1 cellular context compared by ENCODE assay signal in the genomic region with DNA sequence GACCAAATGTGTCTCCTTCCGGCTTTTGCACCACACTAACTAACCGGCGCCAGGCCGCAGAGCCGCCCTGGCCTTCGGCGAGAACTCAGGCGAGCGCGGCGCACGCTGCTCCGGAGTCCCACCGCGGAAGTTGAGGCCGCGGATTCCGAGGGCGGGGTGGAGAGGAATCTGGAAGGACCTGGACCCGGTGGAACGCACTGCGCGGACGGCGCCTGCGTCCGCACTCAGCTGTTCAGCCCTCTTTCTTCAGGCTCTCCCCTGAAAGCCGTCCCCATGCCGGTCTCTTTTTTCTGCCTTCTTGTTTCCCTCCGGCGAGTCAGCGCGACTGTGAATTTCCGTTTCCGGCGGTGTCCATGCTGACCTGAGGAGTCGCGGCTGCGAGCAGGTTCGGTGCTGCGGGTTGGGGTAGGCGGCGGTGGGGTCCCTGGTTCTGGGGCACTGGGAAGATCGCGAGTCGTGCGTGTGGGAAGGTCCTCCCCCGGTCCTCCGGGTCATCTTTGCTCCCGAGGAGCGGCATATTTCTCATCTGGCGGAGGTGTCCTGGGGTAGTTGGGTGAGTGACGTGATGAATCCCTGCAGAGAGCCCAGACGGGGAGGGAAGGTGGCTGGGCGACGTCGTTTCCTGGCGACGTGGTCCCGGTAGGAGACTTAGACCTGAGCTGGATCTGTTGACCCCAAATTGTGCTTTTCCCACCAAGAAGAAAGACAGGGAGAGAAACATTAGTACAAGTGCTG.
TF ChIP-seq lines count a peak whose summit lies in the region.

A gene with protein sequence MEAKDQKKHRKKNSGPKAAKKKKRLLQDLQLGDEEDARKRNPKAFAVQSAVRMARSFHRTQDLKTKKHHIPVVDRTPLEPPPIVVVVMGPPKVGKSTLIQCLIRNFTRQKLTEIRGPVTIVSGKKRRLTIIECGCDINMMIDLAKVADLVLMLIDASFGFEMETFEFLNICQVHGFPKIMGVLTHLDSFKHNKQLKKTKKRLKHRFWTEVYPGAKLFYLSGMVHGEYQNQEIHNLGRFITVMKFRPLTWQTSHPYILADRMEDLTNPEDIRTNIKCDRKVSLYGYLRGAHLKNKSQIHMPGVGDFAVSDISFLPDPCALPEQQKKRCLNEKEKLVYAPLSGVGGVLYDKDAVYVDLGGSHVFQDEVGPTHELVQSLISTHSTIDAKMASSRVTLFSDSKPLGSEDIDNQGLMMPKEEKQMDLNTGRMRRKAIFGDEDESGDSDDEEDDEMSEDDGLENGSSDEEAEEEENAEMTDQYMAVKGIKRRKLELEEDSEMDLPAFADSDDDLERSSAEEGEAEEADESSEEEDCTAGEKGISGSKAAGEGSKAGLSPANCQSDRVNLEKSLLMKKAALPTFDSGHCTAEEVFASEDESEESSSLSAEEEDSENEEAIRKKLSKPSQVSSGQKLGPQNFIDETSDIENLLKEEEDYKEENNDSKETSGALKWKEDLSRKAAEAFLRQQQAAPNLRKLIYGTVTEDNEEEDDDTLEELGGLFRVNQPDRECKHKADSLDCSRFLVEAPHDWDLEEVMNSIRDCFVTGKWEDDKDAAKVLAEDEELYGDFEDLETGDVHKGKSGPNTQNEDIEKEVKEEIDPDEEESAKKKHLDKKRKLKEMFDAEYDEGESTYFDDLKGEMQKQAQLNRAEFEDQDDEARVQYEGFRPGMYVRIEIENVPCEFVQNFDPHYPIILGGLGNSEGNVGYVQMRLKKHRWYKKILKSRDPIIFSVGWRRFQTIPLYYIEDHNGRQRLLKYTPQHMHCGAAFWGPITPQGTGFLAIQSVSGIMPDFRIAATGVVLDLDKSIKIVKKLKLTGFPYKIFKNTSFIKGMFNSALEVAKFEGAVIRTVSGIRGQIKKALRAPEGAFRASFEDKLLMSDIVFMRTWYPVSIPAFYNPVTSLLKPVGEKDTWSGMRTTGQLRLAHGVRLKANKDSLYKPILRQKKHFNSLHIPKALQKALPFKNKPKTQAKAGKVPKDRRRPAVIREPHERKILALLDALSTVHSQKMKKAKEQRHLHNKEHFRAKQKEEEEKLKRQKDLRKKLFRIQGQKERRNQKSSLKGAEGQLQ (plus strand): TSS at position 350 of the 735 bp plus-strand sequence. CDS start 1,600 bp downstream, outside the sequence.

TF ChIP-seq in HepG2, 621 proteins besides CTCF, POLR2A, EP300 and RAD21 (continued from another document and continues in another):
- TF ChIP-seq, protein P1, sequence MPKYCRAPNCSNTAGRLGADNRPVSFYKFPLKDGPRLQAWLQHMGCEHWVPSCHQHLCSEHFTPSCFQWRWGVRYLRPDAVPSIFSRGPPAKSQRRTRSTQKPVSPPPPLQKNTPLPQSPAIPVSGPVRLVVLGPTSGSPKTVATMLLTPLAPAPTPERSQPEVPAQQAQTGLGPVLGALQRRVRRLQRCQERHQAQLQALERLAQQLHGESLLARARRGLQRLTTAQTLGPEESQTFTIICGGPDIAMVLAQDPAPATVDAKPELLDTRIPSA (CRISPR knock-in tag; IDR thresholded peaks at IDR 0.05; ENCODE audit: borderline replicate concordance) = peak; percentile 94
- TF ChIP-seq PHF5A (CRISPR knock-in tag; IDR thresholded peaks at IDR 0.05; ENCODE audit: low read depth, unreplicated experiment) = no peak
- TF ChIP-seq, protein P2, sequence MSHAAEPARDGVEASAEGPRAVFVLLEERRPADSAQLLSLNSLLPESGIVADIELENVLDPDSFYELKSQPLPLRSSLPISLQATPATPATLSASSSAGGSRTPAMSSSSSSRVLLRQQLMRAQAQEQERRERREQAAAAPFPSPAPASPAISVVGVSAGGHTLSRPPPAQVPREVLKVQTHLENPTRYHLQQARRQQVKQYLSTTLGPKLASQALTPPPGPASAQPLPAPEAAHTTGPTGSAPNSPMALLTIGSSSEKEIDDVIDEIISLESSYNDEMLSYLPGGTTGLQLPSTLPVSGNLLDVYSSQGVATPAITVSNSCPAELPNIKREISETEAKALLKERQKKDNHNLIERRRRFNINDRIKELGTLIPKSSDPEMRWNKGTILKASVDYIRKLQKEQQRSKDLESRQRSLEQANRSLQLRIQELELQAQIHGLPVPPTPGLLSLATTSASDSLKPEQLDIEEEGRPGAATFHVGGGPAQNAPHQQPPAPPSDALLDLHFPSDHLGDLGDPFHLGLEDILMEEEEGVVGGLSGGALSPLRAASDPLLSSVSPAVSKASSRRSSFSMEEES (CRISPR knock-in tag; IDR thresholded peaks at IDR 0.05) = 0 out of 2 replicates have a peak, but pooled peaks have one; percentile 25
- TF ChIP-seq ZSCAN22 (CRISPR knock-in tag; IDR thresholded peaks at IDR 0.05) = peak; percentile 45; the same call in 1 of the 2 replicates
- peak; percentile 69 for TF ChIP-seq GATAD2A (CRISPR knock-in tag; IDR thresholded peaks at IDR 0.05)
- TF ChIP-seq ZNF451 (CRISPR knock-in tag; IDR thresholded peaks at IDR 0.05) = peak; percentile 88
- TF ChIP-seq, protein P3, sequence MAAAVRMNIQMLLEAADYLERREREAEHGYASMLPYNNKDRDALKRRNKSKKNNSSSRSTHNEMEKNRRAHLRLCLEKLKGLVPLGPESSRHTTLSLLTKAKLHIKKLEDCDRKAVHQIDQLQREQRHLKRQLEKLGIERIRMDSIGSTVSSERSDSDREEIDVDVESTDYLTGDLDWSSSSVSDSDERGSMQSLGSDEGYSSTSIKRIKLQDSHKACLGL (CRISPR knock-in tag; IDR thresholded peaks at IDR 0.05) = peak; percentile 92
- no peak for TF ChIP-seq ZNF101 (CRISPR knock-in tag; IDR thresholded peaks at IDR 0.05; ENCODE audit: borderline replicate concordance, low read depth)
- TF ChIP-seq NFE2 (CRISPR knock-in tag; IDR thresholded peaks at IDR 0.05) = no peak
- TF ChIP-seq ZNF367 (CRISPR knock-in tag; IDR thresholded peaks at IDR 0.05; ENCODE audit: borderline replicate concordance) = 0 out of 2 replicates have a peak, but pooled peaks have one; percentile 71
- peak; percentile 91 for TF ChIP-seq ZSCAN31 (CRISPR knock-in tag; IDR thresholded peaks at IDR 0.05; ENCODE audit: low read depth)
- TF ChIP-seq ARNT2 (CRISPR knock-in tag; IDR thresholded peaks at IDR 0.05; ENCODE audit: low read depth) = peak; percentile 80
- TF ChIP-seq, protein P4, sequence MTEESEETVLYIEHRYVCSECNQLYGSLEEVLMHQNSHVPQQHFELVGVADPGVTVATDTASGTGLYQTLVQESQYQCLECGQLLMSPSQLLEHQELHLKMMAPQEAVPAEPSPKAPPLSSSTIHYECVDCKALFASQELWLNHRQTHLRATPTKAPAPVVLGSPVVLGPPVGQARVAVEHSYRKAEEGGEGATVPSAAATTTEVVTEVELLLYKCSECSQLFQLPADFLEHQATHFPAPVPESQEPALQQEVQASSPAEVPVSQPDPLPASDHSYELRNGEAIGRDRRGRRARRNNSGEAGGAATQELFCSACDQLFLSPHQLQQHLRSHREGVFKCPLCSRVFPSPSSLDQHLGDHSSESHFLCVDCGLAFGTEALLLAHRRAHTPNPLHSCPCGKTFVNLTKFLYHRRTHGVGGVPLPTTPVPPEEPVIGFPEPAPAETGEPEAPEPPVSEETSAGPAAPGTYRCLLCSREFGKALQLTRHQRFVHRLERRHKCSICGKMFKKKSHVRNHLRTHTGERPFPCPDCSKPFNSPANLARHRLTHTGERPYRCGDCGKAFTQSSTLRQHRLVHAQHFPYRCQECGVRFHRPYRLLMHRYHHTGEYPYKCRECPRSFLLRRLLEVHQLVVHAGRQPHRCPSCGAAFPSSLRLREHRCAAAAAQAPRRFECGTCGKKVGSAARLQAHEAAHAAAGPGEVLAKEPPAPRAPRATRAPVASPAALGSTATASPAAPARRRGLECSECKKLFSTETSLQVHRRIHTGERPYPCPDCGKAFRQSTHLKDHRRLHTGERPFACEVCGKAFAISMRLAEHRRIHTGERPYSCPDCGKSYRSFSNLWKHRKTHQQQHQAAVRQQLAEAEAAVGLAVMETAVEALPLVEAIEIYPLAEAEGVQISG (CRISPR knock-in tag; IDR thresholded peaks at IDR 0.05) = peak; percentile 96
- TF ChIP-seq AKAP8 (CRISPR knock-in tag; IDR thresholded peaks at IDR 0.05) = no peak
- TF ChIP-seq, protein P5, sequence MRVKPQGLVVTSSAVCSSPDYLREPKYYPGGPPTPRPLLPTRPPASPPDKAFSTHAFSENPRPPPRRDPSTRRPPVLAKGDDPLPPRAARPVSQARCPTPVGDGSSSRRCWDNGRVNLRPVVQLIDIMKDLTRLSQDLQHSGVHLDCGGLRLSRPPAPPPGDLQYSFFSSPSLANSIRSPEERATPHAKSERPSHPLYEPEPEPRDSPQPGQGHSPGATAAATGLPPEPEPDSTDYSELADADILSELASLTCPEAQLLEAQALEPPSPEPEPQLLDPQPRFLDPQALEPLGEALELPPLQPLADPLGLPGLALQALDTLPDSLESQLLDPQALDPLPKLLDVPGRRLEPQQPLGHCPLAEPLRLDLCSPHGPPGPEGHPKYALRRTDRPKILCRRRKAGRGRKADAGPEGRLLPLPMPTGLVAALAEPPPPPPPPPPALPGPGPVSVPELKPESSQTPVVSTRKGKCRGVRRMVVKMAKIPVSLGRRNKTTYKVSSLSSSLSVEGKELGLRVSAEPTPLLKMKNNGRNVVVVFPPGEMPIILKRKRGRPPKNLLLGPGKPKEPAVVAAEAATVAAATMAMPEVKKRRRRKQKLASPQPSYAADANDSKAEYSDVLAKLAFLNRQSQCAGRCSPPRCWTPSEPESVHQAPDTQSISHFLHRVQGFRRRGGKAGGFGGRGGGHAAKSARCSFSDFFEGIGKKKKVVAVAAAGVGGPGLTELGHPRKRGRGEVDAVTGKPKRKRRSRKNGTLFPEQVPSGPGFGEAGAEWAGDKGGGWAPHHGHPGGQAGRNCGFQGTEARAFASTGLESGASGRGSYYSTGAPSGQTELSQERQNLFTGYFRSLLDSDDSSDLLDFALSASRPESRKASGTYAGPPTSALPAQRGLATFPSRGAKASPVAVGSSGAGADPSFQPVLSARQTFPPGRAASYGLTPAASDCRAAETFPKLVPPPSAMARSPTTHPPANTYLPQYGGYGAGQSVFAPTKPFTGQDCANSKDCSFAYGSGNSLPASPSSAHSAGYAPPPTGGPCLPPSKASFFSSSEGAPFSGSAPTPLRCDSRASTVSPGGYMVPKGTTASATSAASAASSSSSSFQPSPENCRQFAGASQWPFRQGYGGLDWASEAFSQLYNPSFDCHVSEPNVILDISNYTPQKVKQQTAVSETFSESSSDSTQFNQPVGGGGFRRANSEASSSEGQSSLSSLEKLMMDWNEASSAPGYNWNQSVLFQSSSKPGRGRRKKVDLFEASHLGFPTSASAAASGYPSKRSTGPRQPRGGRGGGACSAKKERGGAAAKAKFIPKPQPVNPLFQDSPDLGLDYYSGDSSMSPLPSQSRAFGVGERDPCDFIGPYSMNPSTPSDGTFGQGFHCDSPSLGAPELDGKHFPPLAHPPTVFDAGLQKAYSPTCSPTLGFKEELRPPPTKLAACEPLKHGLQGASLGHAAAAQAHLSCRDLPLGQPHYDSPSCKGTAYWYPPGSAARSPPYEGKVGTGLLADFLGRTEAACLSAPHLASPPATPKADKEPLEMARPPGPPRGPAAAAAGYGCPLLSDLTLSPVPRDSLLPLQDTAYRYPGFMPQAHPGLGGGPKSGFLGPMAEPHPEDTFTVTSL (CRISPR knock-in tag; IDR thresholded peaks at IDR 0.05; ENCODE audit: borderline replicate concordance) = 0 out of 2 replicates have a peak, but pooled peaks have one; percentile 50
- TF ChIP-seq, protein P6, sequence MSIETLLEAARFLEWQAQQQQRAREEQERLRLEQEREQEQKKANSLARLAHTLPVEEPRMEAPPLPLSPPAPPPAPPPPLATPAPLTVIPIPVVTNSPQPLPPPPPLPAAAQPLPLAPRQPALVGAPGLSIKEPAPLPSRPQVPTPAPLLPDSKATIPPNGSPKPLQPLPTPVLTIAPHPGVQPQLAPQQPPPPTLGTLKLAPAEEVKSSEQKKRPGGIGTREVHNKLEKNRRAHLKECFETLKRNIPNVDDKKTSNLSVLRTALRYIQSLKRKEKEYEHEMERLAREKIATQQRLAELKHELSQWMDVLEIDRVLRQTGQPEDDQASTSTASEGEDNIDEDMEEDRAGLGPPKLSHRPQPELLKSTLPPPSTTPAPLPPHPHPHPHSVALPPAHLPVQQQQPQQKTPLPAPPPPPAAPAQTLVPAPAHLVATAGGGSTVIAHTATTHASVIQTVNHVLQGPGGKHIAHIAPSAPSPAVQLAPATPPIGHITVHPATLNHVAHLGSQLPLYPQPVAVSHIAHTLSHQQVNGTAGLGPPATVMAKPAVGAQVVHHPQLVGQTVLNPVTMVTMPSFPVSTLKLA (IDR thresholded peaks at IDR 0.05) = 0 out of 2 replicates have a peak, but pooled peaks have one; percentile 18
- TF ChIP-seq TBX2 (CRISPR knock-in tag; IDR thresholded peaks at IDR 0.05; ENCODE audit: borderline replicate concordance) = peak; percentile 85
- TF ChIP-seq ZFP82 (CRISPR knock-in tag; IDR thresholded peaks at IDR 0.05; ENCODE audit: borderline replicate concordance) = peak; percentile 90; the same call in 1 of the 2 replicates
- no peak for TF ChIP-seq MBNL3 (CRISPR knock-in tag; conservative IDR thresholded peaks at IDR 0.05)
- TF ChIP-seq ONECUT2 (CRISPR knock-in tag; IDR thresholded peaks at IDR 0.05) = no peak
- TF ChIP-seq, protein P7, sequence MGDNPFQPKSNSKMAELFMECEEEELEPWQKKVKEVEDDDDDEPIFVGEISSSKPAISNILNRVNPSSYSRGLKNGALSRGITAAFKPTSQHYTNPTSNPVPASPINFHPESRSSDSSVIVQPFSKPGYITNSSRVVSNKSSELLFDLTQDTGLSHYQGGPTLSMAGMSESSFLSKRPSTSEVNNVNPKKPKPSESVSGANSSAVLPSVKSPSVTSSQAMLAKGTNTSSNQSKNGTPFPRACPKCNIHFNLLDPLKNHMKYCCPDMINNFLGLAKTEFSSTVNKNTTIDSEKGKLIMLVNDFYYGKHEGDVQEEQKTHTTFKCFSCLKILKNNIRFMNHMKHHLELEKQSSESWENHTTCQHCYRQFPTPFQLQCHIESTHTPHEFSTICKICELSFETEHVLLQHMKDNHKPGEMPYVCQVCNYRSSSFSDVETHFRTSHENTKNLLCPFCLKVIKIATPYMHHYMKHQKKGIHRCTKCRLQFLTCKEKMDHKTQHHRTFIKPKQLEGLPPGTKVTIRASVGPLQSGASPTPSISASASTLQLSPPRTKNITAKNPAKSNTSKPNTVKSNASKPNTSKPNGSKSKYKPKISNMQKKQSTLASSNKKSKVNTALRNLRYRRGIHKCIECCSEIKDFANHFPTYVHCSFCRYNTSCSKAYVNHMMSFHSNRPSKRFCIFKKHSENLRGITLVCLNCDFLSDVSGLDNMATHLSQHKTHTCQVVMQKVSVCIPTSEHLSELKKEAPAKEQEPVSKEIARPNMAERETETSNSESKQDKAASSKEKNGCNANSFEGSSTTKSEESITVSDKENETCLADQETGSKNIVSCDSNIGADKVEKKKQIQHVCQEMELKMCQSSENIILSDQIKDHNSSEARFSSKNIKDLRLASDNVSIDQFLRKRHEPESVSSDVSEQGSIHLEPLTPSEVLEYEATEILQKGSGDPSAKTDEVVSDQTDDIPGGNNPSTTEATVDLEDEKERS (CRISPR knock-in tag; IDR thresholded peaks at IDR 0.05) = peak; percentile 95
- TF ChIP-seq, protein P8, sequence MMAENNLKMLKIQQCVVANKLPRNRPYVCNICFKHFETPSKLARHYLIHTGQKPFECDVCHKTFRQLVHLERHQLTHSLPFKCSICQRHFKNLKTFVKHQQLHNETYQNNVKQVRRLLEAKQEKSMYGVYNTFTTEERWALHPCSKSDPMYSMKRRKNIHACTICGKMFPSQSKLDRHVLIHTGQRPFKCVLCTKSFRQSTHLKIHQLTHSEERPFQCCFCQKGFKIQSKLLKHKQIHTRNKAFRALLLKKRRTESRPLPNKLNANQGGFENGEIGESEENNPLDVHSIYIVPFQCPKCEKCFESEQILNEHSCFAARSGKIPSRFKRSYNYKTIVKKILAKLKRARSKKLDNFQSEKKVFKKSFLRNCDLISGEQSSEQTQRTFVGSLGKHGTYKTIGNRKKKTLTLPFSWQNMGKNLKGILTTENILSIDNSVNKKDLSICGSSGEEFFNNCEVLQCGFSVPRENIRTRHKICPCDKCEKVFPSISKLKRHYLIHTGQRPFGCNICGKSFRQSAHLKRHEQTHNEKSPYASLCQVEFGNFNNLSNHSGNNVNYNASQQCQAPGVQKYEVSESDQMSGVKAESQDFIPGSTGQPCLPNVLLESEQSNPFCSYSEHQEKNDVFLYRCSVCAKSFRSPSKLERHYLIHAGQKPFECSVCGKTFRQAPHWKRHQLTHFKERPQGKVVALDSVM (CRISPR knock-in tag; IDR thresholded peaks at IDR 0.05) = no peak
